In genomic region chr4:16952896-16953605, GRCh38 we compare ENCODE assay signal across 2 cellular contexts.
TF ChIP-seq lines count a peak whose summit lies in the region.

No MANE protein-coding gene starts in this region.

TF ChIP-seq in H1, 55 proteins besides CTCF, POLR2A, EP300 and RAD21:
- TF ChIP-seq SAP30 (IDR thresholded peaks at IDR 0.05; ENCODE audit: insufficient read depth, insufficient replicate concordance, low read length) (no peak), CBX5 (IDR thresholded peaks at IDR 0.05; ENCODE audit: low read depth, low read length) (no peak), MAX (IDR thresholded peaks at IDR 0.05) (no peak), RXRA (IDR thresholded peaks at IDR 0.05; ENCODE audit: insufficient read depth, low read depth, low read length) (no peak), CHD7 (IDR thresholded peaks at IDR 0.05; ENCODE audit: insufficient replicate concordance, low read length) (no peak), GABPA (IDR thresholded peaks at IDR 0.05; ENCODE audit: borderline replicate concordance, insufficient read depth, low read length) (no peak), POU5F1 (IDR thresholded peaks at IDR 0.05; ENCODE audit: low read depth, low read length) (no peak), HDAC6 (IDR thresholded peaks at IDR 0.05; ENCODE audit: low read depth, low read length) (no peak), NANOG (IDR thresholded peaks at IDR 0.05; ENCODE audit: insufficient read depth, low read depth, low read length, poor library complexity, severe bottlenecking) (no peak), ASH2L (IDR thresholded peaks at IDR 0.05; ENCODE audit: low read length) (no peak), EGR1 (IDR thresholded peaks at IDR 0.05; ENCODE audit: borderline replicate concordance, low read depth, low read length) (no peak), SUZ12 (IDR thresholded peaks at IDR 0.05; ENCODE audit: low read length) (no peak), MAFK (IDR thresholded peaks at IDR 0.05; ENCODE audit: low read depth, low read length) (no peak), SP1 (IDR thresholded peaks at IDR 0.05; ENCODE audit: low read depth, low read length) (no peak)
- TF ChIP-seq, protein P1, sequence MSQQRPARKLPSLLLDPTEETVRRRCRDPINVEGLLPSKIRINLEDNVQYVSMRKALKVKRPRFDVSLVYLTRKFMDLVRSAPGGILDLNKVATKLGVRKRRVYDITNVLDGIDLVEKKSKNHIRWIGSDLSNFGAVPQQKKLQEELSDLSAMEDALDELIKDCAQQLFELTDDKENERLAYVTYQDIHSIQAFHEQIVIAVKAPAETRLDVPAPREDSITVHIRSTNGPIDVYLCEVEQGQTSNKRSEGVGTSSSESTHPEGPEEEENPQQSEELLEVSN (IDR thresholded peaks at IDR 0.05): no peak

TF ChIP-seq in GM12891, 5 proteins besides CTCF, POLR2A, EP300 and RAD21:
- TF ChIP-seq SPI1 (IDR thresholded peaks at IDR 0.05; ENCODE audit: low read depth, low read length) (no peak), PAX5 (IDR thresholded peaks at IDR 0.05; ENCODE audit: insufficient read depth, low read length, severe bottlenecking) (no peak), TAF1 (IDR thresholded peaks at IDR 0.05; ENCODE audit: low read depth, low read length) (no peak), POU2F2 (IDR thresholded peaks at IDR 0.05; ENCODE audit: low read depth, low read length) (no peak), POLR2AphosphoS5 (IDR thresholded peaks at IDR 0.05; ENCODE audit: low read depth, low read length) (no peak)
